21 cellular contexts compared by ENCODE assay signal in genomic region chr6:108801331-108801730, GRCh38. TPM values are rescaled to one million over a fixed set of nuclear protein-coding genes. Genes with fewer than 3 reads are reported as not detected.
DNase-seq lines count a peak whose midpoint lies in the region; ATAC-seq and TF ChIP-seq lines count a peak whose summit lies in the region.
"Had no signal": no experiment of that assay in that cellular context is flagged by ENCODE, and none has a peak within 500 bp of the region (broad histone marks: within the 10 kb centered on the region; RNA-seq: fewer than 3 reads in every experiment).

No MANE protein-coding gene starts in this region.

- peak overlapping the region; percentile 9 for H3K27ac ChIP-seq in psoas muscle
- H3K27ac ChIP-seq: BLaER1 treated with 17β-estradiol and CSF1 and Interleukin-3, amounts not matched to agents 10 nM and 100 nM; breast epithelium; KMS-11; transverse colon had no signal

- H2AFZ ChIP-seq in Loucy (ENCODE audit: low read length), result peak overlapping the region; percentile 29; the same call in 1 of the 2 replicates

- no peaks in the 10 kb centered on the region for H3K79me2 ChIP-seq in Loucy (ENCODE audit: insufficient read depth, low read length)

- H3K9me3 Mint-ChIP-seq in natural killer cell treated with Interleukin-12 subunit alpha and Interleukin-12 subunit beta and Interleukin-15 and Interleukin-18, amount 100 ng/mL, for 72 hours, result no peaks in the 10 kb centered on the region
- H3K9me3 Mint-ChIP-seq in natural killer cell, result no peaks in the 10 kb centered on the region
- H3K9me3 Mint-ChIP-seq: activated naive CD8-positive, alpha-beta T cell treated with anti-CD3 and anti-CD28 coated beads, Interleukin-2, amount 50 U/mL, for 24 hours; nephron; stimulated activated naive B cell treated with anti-CD40 and anti-IgM and Interleukin-4, amounts not matched to agents 10 μg/mL and 1 μg/mL and 100 μg/mL, for 72 hours had no signal

- no peaks in the 10 kb centered on the region for H3K9me2 ChIP-seq in Loucy (replicated peaks; ENCODE audit: low read depth, low read length)

- no peaks in the 10 kb centered on the region for H3K36me3 ChIP-seq in Loucy (ENCODE audit: insufficient read depth, low read length)
- no peaks in the 10 kb centered on the region for H3K36me3 ChIP-seq in psoas muscle (ENCODE audit: insufficient read depth in 1 of 2, low read depth in 1 of 2)
- H3K36me3 ChIP-seq: BLaER1 treated with 17β-estradiol and CSF1 and Interleukin-3, amounts not matched to agents 10 nM and 100 nM; breast epithelium; transverse colon had no signal

- H3K9ac ChIP-seq in Loucy (ENCODE audit: low read depth, low read length, poor library complexity, severe bottlenecking), result no peak overlapping the region
- H3K9ac ChIP-seq: BLaER1 treated with 17β-estradiol and CSF1 and Interleukin-3, amounts not matched to agents 10 nM and 100 nM; KMS-11 had no signal

- no peaks in the 10 kb centered on the region for H4K20me1 ChIP-seq in Loucy (ENCODE audit: insufficient read depth, low read length, poor library complexity, severe bottlenecking)
- H4K20me1 ChIP-seq: BLaER1 treated with 17β-estradiol and CSF1 and Interleukin-3, amounts not matched to agents 10 nM and 100 nM had no signal

- no peak overlapping the region for H3K4me3 ChIP-seq in Loucy (ENCODE audit: low read length, poor library complexity, severe bottlenecking)
- no peak overlapping the region for H3K4me3 ChIP-seq in psoas muscle
- H3K4me3 ChIP-seq: BLaER1 treated with 17β-estradiol and CSF1 and Interleukin-3, amounts not matched to agents 10 nM and 100 nM; breast epithelium; transverse colon had no signal

- peak; percentile 23 to 48 (median 36) for ATAC-seq in psoas muscle
- ATAC-seq in natural killer cell treated with Interleukin-12 subunit alpha and Interleukin-12 subunit beta and Interleukin-15 and Interleukin-18, amount 100 ng/mL, for 72 hours, result no peak
- ATAC-seq in natural killer cell, result no peak
- ATAC-seq: activated naive CD8-positive, alpha-beta T cell treated with anti-CD3 and anti-CD28 coated beads, Interleukin-2, amount 50 U/mL, for 24 hours; stimulated activated naive B cell treated with anti-CD40 and anti-IgM and Interleukin-4, amounts not matched to agents 10 μg/mL and 1 μg/mL and 100 μg/mL, for 72 hours had no signal

- no peak overlapping the region for H3K4me3 Mint-ChIP-seq in natural killer cell treated with Interleukin-12 subunit alpha and Interleukin-12 subunit beta and Interleukin-15 and Interleukin-18, amount 100 ng/mL, for 72 hours
- no peak overlapping the region for H3K4me3 Mint-ChIP-seq in natural killer cell
- H3K4me3 Mint-ChIP-seq: activated naive CD8-positive, alpha-beta T cell treated with anti-CD3 and anti-CD28 coated beads, Interleukin-2, amount 50 U/mL, for 24 hours; nephron; stimulated activated naive B cell treated with anti-CD40 and anti-IgM and Interleukin-4, amounts not matched to agents 10 μg/mL and 1 μg/mL and 100 μg/mL, for 72 hours had no signal

- no peaks in the 10 kb centered on the region for H3K36me3 Mint-ChIP-seq in natural killer cell treated with Interleukin-12 subunit alpha and Interleukin-12 subunit beta and Interleukin-15 and Interleukin-18, amount 100 ng/mL, for 72 hours
- no peaks in the 10 kb centered on the region for H3K36me3 Mint-ChIP-seq in natural killer cell
- H3K36me3 Mint-ChIP-seq: stimulated activated naive B cell treated with anti-CD40 and anti-IgM and Interleukin-4, amounts not matched to agents 10 μg/mL and 1 μg/mL and 100 μg/mL, for 72 hours had no signal

- WGBS in psoas muscle, 3 donors, result 28 to 30% (median 29%) methylated on average over 2 of the region's 2 CpGs

- no peaks in the 10 kb centered on the region for H3K27me3 ChIP-seq in Loucy (ENCODE audit: insufficient read depth, low read length, poor library complexity, severe bottlenecking)
- H3K27me3 ChIP-seq in psoas muscle (ENCODE audit: insufficient read depth in 3 of 3, low read length in 2 of 3), result no peaks in the 10 kb centered on the region
- H3K27me3 ChIP-seq: BLaER1 treated with 17β-estradiol and CSF1 and Interleukin-3, amounts not matched to agents 10 nM and 100 nM; breast epithelium; transverse colon had no signal

- peak overlapping the region; percentile 16 for H3K4me2 ChIP-seq in Loucy (ENCODE audit: low read depth, low read length, poor library complexity, severe bottlenecking)
- H3K4me2 ChIP-seq: KMS-11 had no signal

- DNase-seq in NCI-H1436 (lab: John Stamatoyannopoulos, UW) (peak; percentile 8), NCI-H1436 treated with DMSO at 0.1 percent for 48 hours (lab: John Stamatoyannopoulos, UW) (no peak), OCI-M1 (lab: John Stamatoyannopoulos, UW) (peak; percentile 25), psoas muscle (no peak), NCI-H748 (lab: John Stamatoyannopoulos, UW; ENCODE audit: unreplicated experiment) (no peak), natural killer cell (no peak)
- no peak for DNase-seq in natural killer cell treated with Interleukin-12 subunit alpha and Interleukin-12 subunit beta and Interleukin-15 and Interleukin-18, amount 100 ng/mL, for 72 hours (ENCODE audit: low spot score)
- DNase-seq: activated naive CD8-positive, alpha-beta T cell treated with anti-CD3 and anti-CD28 coated beads, Interleukin-2, amount 50 U/mL, for 24 hours; DMS79 treated with DMSO at 0.1 percent for 48 hours; mammary epithelial cell; NCI-H187 treated with DMSO at 0.1 percent for 48 hours; NCI-H748 treated with DMSO at 0.1 percent for 48 hours; RPMI8226; stimulated activated CD4-positive, alpha-beta T cell treated with anti-CD3 and anti-CD28 coated beads, Interleukin-12 subunit alpha, Interleukin-12 subunit beta, amount 100 ng/mL, for 4 hours; stimulated activated naive B cell treated with anti-CD40 and anti-IgM and Interleukin-4, amounts not matched to agents 10 μg/mL and 1 μg/mL and 100 μg/mL, for 72 hours; transverse colon had no signal

- no peaks in the 10 kb centered on the region for H3K9me3 ChIP-seq in Loucy (ENCODE audit: insufficient read depth, low read depth, low read length)
- no peaks in the 10 kb centered on the region for H3K9me3 ChIP-seq in psoas muscle
- H3K9me3 ChIP-seq: BLaER1 treated with 17β-estradiol and CSF1 and Interleukin-3, amounts not matched to agents 10 nM and 100 nM; breast epithelium; transverse colon had no signal

- no peaks in the 10 kb centered on the region for H3K27me3 Mint-ChIP-seq in natural killer cell treated with Interleukin-12 subunit alpha and Interleukin-12 subunit beta and Interleukin-15 and Interleukin-18, amount 100 ng/mL, for 72 hours
- no peaks in the 10 kb centered on the region for H3K27me3 Mint-ChIP-seq in natural killer cell (ENCODE audit: low read depth in 2 of 2)

- H3F3A ChIP-seq in Loucy (ENCODE audit: low read depth), result peaks cover 21% of the 10 kb centered on the region

- no peak overlapping the region for H3K27ac Mint-ChIP-seq in natural killer cell treated with Interleukin-12 subunit alpha and Interleukin-12 subunit beta and Interleukin-15 and Interleukin-18, amount 100 ng/mL, for 72 hours
- no peak overlapping the region for H3K27ac Mint-ChIP-seq in natural killer cell
- H3K27ac Mint-ChIP-seq: activated naive CD8-positive, alpha-beta T cell treated with anti-CD3 and anti-CD28 coated beads, Interleukin-2, amount 50 U/mL, for 24 hours; nephron; stimulated activated naive B cell treated with anti-CD40 and anti-IgM and Interleukin-4, amounts not matched to agents 10 μg/mL and 1 μg/mL and 100 μg/mL, for 72 hours had no signal

- peaks cover 33 to 36% of the 10 kb centered on the region in 2 donors for H3K4me1 Mint-ChIP-seq in natural killer cell treated with Interleukin-12 subunit alpha and Interleukin-12 subunit beta and Interleukin-15 and Interleukin-18, amount 100 ng/mL, for 72 hours (ENCODE audit: low read depth in 2 of 2)
- H3K4me1 Mint-ChIP-seq in natural killer cell, result peaks cover 45 to 56% of the 10 kb centered on the region in 2 donors

- TF ChIP-seq CTCF in Loucy (conservative IDR thresholded peaks at IDR 0.05; ENCODE audit: low read length), result no peak
- no peak for TF ChIP-seq CTCF in psoas muscle (IDR thresholded peaks at IDR 0.05)
- no peak for TF ChIP-seq CTCF in natural killer cell (IDR thresholded peaks at IDR 0.05)

- intact Hi-C loops in psoas muscle (cut with DNase I) (no loop called here), natural killer cell (cut with micrococcal nuclease) (no loop called here)

- H3K4me1 ChIP-seq in Loucy (ENCODE audit: insufficient read depth, low read length, poor library complexity, severe bottlenecking) (peaks cover 56% of the 10 kb centered on the region), psoas muscle (peaks cover 24% of the 10 kb centered on the region)
- H3K4me1 ChIP-seq: breast epithelium had no signal

RNA-seq across cellular contexts. Expression of gene ARMC2, which starts 46.9 kb away (rescaled TPM):
- total RNA-seq in psoas muscle (1 to 10 TPM; 1.7 to 3.7 (median 2.6) TPM), natural killer cell (10 to 100 TPM in 1 of 3 donors, 1 to 10 TPM in 2; 9.4 to 13.8 (median 9.7) TPM)
- 1 to 10 TPM in 2 of 3 donors, under 1 TPM in 1; 0.56 to 2.0 (median 1.4) TPM for polyA plus RNA-seq in psoas muscle
- 1 to 10 TPM in 1 of 2 donors, under 1 TPM in 1; 0.83 to 5.4 TPM for total RNA-seq in natural killer cell treated with Interleukin-12 subunit alpha and Interleukin-12 subunit beta and Interleukin-15 and Interleukin-18, amount 100 ng/mL, for 72 hours

Comparison
In these comparisons a context has a peak if more than half of its experiments do, and no peak if none do; other contexts are left out.
1. DNase-seq: peak in NCI-H1436 (single experiment) and OCI-M1 (single experiment); none in NCI-H1436 treated with DMSO at 0.1 percent for 48 hours (single experiment), psoas muscle (0 of 2), natural killer cell treated with Interleukin-12 subunit alpha and Interleukin-12 subunit beta and Interleukin-15 and Interleukin-18, amount 100 ng/mL, for 72 hours (single experiment), NCI-H748 (single experiment) and natural killer cell (single experiment).
2. ATAC-seq: peak in psoas muscle (4 of 4); none in natural killer cell treated with Interleukin-12 subunit alpha and Interleukin-12 subunit beta and Interleukin-15 and Interleukin-18, amount 100 ng/mL, for 72 hours (0 of 2) and natural killer cell (0 of 3).